Comparison of ENCODE assay signal across 17 cellular contexts in genomic region chr5:109399092-109399759, GRCh38. TPM values are rescaled to one million over a fixed set of nuclear protein-coding genes. Genes with fewer than 3 reads are reported as not detected.
A peak's percentile ranks its signal among the peaks of the same experiment; 100 is the strongest.
DNase-seq lines count a peak whose midpoint lies in the region; ATAC-seq, FAIRE-seq and TF ChIP-seq lines count a peak whose summit lies in the region.
"Had no signal": no experiment of that assay in that cellular context is flagged by ENCODE, and none has a peak within 500 bp of the region (broad histone marks: within the 10 kb centered on the region; RNA-seq: fewer than 3 reads in every experiment).

No MANE protein-coding gene starts in this region.

- peaks cover 80% of the 10 kb centered on the region for H3K4me1 Mint-ChIP-seq in CD4-positive, alpha-beta T cell (ENCODE audit: low read depth)

- no peaks in the 10 kb centered on the region for H3K9me3 Mint-ChIP-seq in CD4-positive, alpha-beta T cell

- H3K18ac ChIP-seq in IMR-90 (ENCODE audit: low read depth, low read length), result no peak overlapping the region
- no peak overlapping the region for H3K18ac ChIP-seq in H1 (ENCODE audit: extremely low read depth, low read length)

- no peaks in the 10 kb centered on the region for H3F3A ChIP-seq in PC-3 (ENCODE audit: low read length, unreplicated experiment)

- no peak for ATAC-seq in CD4-positive, alpha-beta T cell (ENCODE audit: poor library complexity)
- ATAC-seq in IMR-90 (ENCODE audit: low read depth) (no peak), mucosa of descending colon (peak; percentile 34), PC-3 (no peak), GM21723 (IDR thresholded peaks at IDR 0.05; ENCODE audit: unreplicated experiment) (no peak)
- ATAC-seq: esophagus mucosa, Panc1 had no signal

- CTCF ChIA-PET in CD4-positive, alpha-beta T cell (lab: Charles Lee), result interaction anchor here (0.8 kb wide), 1 partner anchor 21 kb away, joined by 3 read pairs; no protein-coding TSS in a partner anchor
- CTCF ChIA-PET in IMR-90 (lab: Yijun Ruan, JAX) (no interaction called here), H1 (lab: Charles Lee; ENCODE audit: partially characterized antibody) (no interaction called here), PC-3 (lab: Charles Lee) (no interaction called here)

- H3K23me2 ChIP-seq in H1 (ENCODE audit: low read depth, low read length), result no peaks in the 10 kb centered on the region

- H2AK5ac ChIP-seq in IMR-90 (ENCODE audit: low read depth, low read length) (no peak overlapping the region), H1 (ENCODE audit: low read depth, low read length) (peak overlapping the region; percentile 53; the same call in 1 of the 2 replicates)

- H2BK15ac ChIP-seq in IMR-90 (ENCODE audit: low read depth, low read length) (no peak overlapping the region), H1 (ENCODE audit: low read length) (no peak overlapping the region)

- H3K4me3 ChIP-seq in IMR-90 (ENCODE audit: insufficient read depth, low read depth, low read length) (no peak overlapping the region), H1 (ENCODE audit: extremely low read depth in 1 of 4, insufficient read depth in 2 of 4, low read depth in 3 of 4, low read length in 4 of 4) (no peak overlapping the region), mucosa of descending colon (no peak overlapping the region), PC-3 (ENCODE audit: low read length) (no peak overlapping the region)

- no peak for TF ChIP-seq POLR2A in IMR-90 (IDR thresholded peaks at IDR 0.05; ENCODE audit: low read depth, low read length)
- no peak for TF ChIP-seq POLR2A in H1 (IDR thresholded peaks at IDR 0.05; ENCODE audit: control extremely low read depth in 1 of 2, low read depth in 2 of 2, low read length in 2 of 2)

- TF ChIP-seq RAD21 in IMR-90 (IDR thresholded peaks at IDR 0.05; ENCODE audit: low read length), result no peak
- no peak for TF ChIP-seq RAD21 in H1 (IDR thresholded peaks at IDR 0.05 in 1 of 2, conservative IDR thresholded peaks at IDR 0.05 in 1 of 2; ENCODE audit: low read depth in 2 of 2, low read length in 2 of 2)

- H3K27me3 Mint-ChIP-seq in CD4-positive, alpha-beta T cell, result no peaks in the 10 kb centered on the region

- H3K36me3 ChIP-seq in IMR-90 (ENCODE audit: control insufficient read depth, insufficient read depth, low read length) (peaks cover 1% of the 10 kb centered on the region), H1 (ENCODE audit: control insufficient read depth in 2 of 4, insufficient read depth in 4 of 4, low read length in 3 of 4) (no peaks in the 10 kb centered on the region), mucosa of descending colon (ENCODE audit: low read depth) (no peaks in the 10 kb centered on the region), PC-3 (ENCODE audit: low read depth, low read length) (no peaks in the 10 kb centered on the region)

- FAIRE-seq in H1 (lab: Jason Lieb, UNC), result no peak
- FAIRE-seq: bronchial epithelial cell, islet of Langerhans had no signal

- no peak overlapping the region for H3K56ac ChIP-seq in IMR-90 (ENCODE audit: extremely low read depth, insufficient read depth, low read length)
- H3K56ac ChIP-seq in H1 (replicated peaks; ENCODE audit: insufficient read length, low read depth, low read length), result no peak overlapping the region

- intact Hi-C loops in CD4-positive, alpha-beta T cell (cut with DNase I, micrococcal nuclease), result no loop called here
- intact Hi-C loops in IMR-90 (cut with micrococcal nuclease) (no loop called here), mucosa of descending colon (cut with DNase I, micrococcal nuclease) (no loop called here), PC-3 (cut with micrococcal nuclease) (no loop called here)

- H3K27ac ChIP-seq in CD4-positive, alpha-beta T cell (ENCODE audit: low read depth, low read length), result no peak overlapping the region
- H3K27ac ChIP-seq in IMR-90 (ENCODE audit: insufficient read depth, low read length), result no peak overlapping the region
- H3K27ac ChIP-seq in H1 (ENCODE audit: low read depth, low read length), result no peak overlapping the region
- no peak overlapping the region for H3K27ac ChIP-seq in PC-3 (ENCODE audit: low read length)

- peaks cover 3 to 93% of the 10 kb centered on the region in 2 experiments; a peak in 3 of 4 replicates for H3K79me2 ChIP-seq in H1 (ENCODE audit: control insufficient read depth in 1 of 2, insufficient read depth in 2 of 2, low read length in 2 of 2)
- H3K79me2 ChIP-seq in PC-3 (ENCODE audit: low read length), result peaks cover 85% of the 10 kb centered on the region

- peak overlapping the region; percentile 65 for H3K27ac Mint-ChIP-seq in CD4-positive, alpha-beta T cell

- peaks cover 7% of the 10 kb centered on the region for H3K9me1 ChIP-seq in IMR-90 (ENCODE audit: insufficient read depth, low read length)

- H4K20me1 ChIP-seq in IMR-90 (ENCODE audit: insufficient read depth, low read length) (peaks cover 80% of the 10 kb centered on the region), H1 (replicated peaks in 1 of 2; ENCODE audit: control insufficient read depth in 1 of 2, insufficient read depth in 2 of 2, low read length in 2 of 2) (peaks cover 7 to 9% of the 10 kb centered on the region in 2 experiments), PC-3 (ENCODE audit: low read length) (peaks cover 16% of the 10 kb centered on the region; the same call in 1 of the 2 replicates)

- H2BK20ac ChIP-seq in IMR-90 (ENCODE audit: low read depth, low read length) (no peak overlapping the region), H1 (ENCODE audit: low read length) (no peak overlapping the region)

- no peak overlapping the region; the same call in 1 of the 2 replicates for H2BK12ac ChIP-seq in H1 (ENCODE audit: low read depth, low read length)

- POLR2A ChIA-PET in CD4-positive, alpha-beta T cell (lab: Charles Lee), result interaction anchor here (1.3 kb wide), 1 partner anchor 10 kb away, joined by 6 read pairs; the partner anchor contains the start of gene PJA2
- POLR2A ChIA-PET in IMR-90 (lab: Charles Lee; ENCODE audit: unreplicated experiment), result no interaction called here
- POLR2A ChIA-PET in H1 (lab: Charles Lee; ENCODE audit: partially characterized antibody), result interaction anchor here (0.7 to 1.1 kb wide), 2 partner anchors 10 to 11 kb away, joined by 3 read pairs; partner anchors contain the start of gene PJA2
- POLR2A ChIA-PET in PC-3 (lab: Charles Lee; ENCODE audit: unreplicated experiment), result no interaction called here

- H3K4me3 Mint-ChIP-seq in CD4-positive, alpha-beta T cell, result peak overlapping the region; percentile 23

- no peak overlapping the region for H3K14ac ChIP-seq in IMR-90 (replicated peaks; ENCODE audit: low read depth, low read length)
- H3K14ac ChIP-seq in H1 (ENCODE audit: insufficient read length), result no peak overlapping the region

- BruUV-seq in IMR-90 (replicated peaks; lab: Mats Ljungman, UMichigan) (no TSS peak), PC-3 (replicated peaks; lab: Mats Ljungman, UMichigan) (no TSS peak)

- H3K9me2 ChIP-seq in PC-3 (replicated peaks; ENCODE audit: low read length), result no peaks in the 10 kb centered on the region

- H2AK9ac ChIP-seq in IMR-90 (replicated peaks; ENCODE audit: low read depth, low read length, poor library complexity), result no peak overlapping the region

- H3K9ac ChIP-seq in IMR-90 (ENCODE audit: low read depth, low read length) (no peak overlapping the region), H1 (replicated peaks in 1 of 4; ENCODE audit: extremely low read depth in 1 of 4, low read depth in 3 of 4, low read length in 3 of 4) (no peak overlapping the region), PC-3 (ENCODE audit: low read length) (no peak overlapping the region)

- no peak overlapping the region for H3K4me2 ChIP-seq in IMR-90 (ENCODE audit: low read depth, low read length)
- no peak overlapping the region; a peak in 1 of 4 replicates for H3K4me2 ChIP-seq in H1 (ENCODE audit: insufficient read depth in 1 of 2, low read depth in 2 of 2, low read length in 2 of 2)
- H3K4me2 ChIP-seq in PC-3 (ENCODE audit: low read length), result no peak overlapping the region

- TF ChIP-seq EP300 in H1 (IDR thresholded peaks at IDR 0.05; ENCODE audit: borderline replicate concordance in 1 of 2, low read depth in 2 of 2, low read length in 2 of 2), result no peak

- WGBS in IMR-90 (ENCODE audit: extremely low coverage in 2 of 2, insufficient read length in 1 of 2), 2 experiments, result 100% methylated on average over 2 of the region's 6 CpGs; no CpG with 5 or more reads in 1 of the 2 experiments
- WGBS in H1 (ENCODE audit: extremely low coverage in 1 of 2, insufficient coverage in 1 of 2, insufficient read length in 1 of 2, insufficient replicate concordance in 2 of 2, low coverage in 1 of 2, low lambda C conversion rate in 2 of 2, missing lambda C conversion rate in 1 of 2), 2 experiments, result 91% methylated on average over 4 of the region's 6 CpGs; no CpG with 5 or more reads in 1 of the 2 experiments

- TF ChIP-seq CTCF in CD4-positive, alpha-beta T cell (IDR thresholded peaks at IDR 0.05), result no peak
- TF ChIP-seq CTCF in IMR-90 (conservative IDR thresholded peaks at IDR 0.05; ENCODE audit: low read depth, low read length), result no peak
- no peak for TF ChIP-seq CTCF in H1 (IDR thresholded peaks at IDR 0.05; ENCODE audit: control extremely low read depth in 1 of 3, insufficient read depth in 1 of 3, low read depth in 1 of 3, low read length in 3 of 3)
- TF ChIP-seq CTCF in mucosa of descending colon (IDR thresholded peaks at IDR 0.05), result no peak
- no peak for TF ChIP-seq CTCF in PC-3 (conservative IDR thresholded peaks at IDR 0.05; ENCODE audit: low read depth, low read length)

- in situ Hi-C loops in IMR-90 (cut with MboI; ENCODE audit: low sequenced_read_pairs), result no loop called here

- no peaks in the 10 kb centered on the region for H3K27me3 ChIP-seq in CD4-positive, alpha-beta T cell (ENCODE audit: control insufficient read depth, insufficient read depth, low read length)
- H3K27me3 ChIP-seq in IMR-90 (ENCODE audit: control insufficient read depth, insufficient read depth, low read length) (no peaks in the 10 kb centered on the region), H1 (replicated peaks in 1 of 4; ENCODE audit: control insufficient read depth in 3 of 4, extremely low read depth in 1 of 4, insufficient read depth in 3 of 4, low read length in 3 of 4) (no peaks in the 10 kb centered on the region), PC-3 (ENCODE audit: low read length) (no peaks in the 10 kb centered on the region)

- dilution Hi-C loops in IMR-90 (cut with HindIII; ENCODE audit: low sequenced_read_pairs, unreplicated experiment), result no loop called here

- H2AFZ ChIP-seq in IMR-90 (replicated peaks; ENCODE audit: low read length, poor library complexity) (no peak overlapping the region), H1 (ENCODE audit: low read length) (no peak overlapping the region), PC-3 (ENCODE audit: low read length) (no peak overlapping the region)

- no peak overlapping the region for H3K4ac ChIP-seq in IMR-90 (ENCODE audit: low read depth, low read length)
- peak overlapping the region; percentile 96 for H3K4ac ChIP-seq in H1 (replicated peaks; ENCODE audit: insufficient read length, low read depth, low read length)

- H4K91ac ChIP-seq in IMR-90 (ENCODE audit: insufficient read depth, low read depth, low read length), result no peak overlapping the region
- H4K91ac ChIP-seq in H1 (replicated peaks; ENCODE audit: insufficient read length, low read length), result no peak overlapping the region

- H3K36me3 Mint-ChIP-seq in CD4-positive, alpha-beta T cell (ENCODE audit: low read depth), result peaks cover 60% of the 10 kb centered on the region

- H3K4me1 ChIP-seq in IMR-90 (ENCODE audit: control insufficient read depth, insufficient read depth, low read length), result no peaks in the 10 kb centered on the region
- H3K4me1 ChIP-seq in H1 (replicated peaks in 1 of 4; ENCODE audit: control insufficient read depth in 3 of 4, insufficient read depth in 4 of 4, low read length in 3 of 4), result peaks cover 0 to 2% (median 0%) of the 10 kb centered on the region in 4 experiments; a peak in 1 of 7 replicates
- H3K4me1 ChIP-seq in mucosa of descending colon (ENCODE audit: low read depth), result peaks cover 24% of the 10 kb centered on the region
- no peaks in the 10 kb centered on the region for H3K4me1 ChIP-seq in PC-3 (ENCODE audit: insufficient read depth, low read length)
- H3K4me1 ChIP-seq: Caco-2 had no signal

- H4K5ac ChIP-seq in IMR-90 (ENCODE audit: low read depth, low read length), result no peak overlapping the region
- H4K5ac ChIP-seq in H1 (ENCODE audit: insufficient read length, low read depth, low read length), result no peak overlapping the region

- H2BK120ac ChIP-seq in IMR-90 (ENCODE audit: low read depth, low read length), result no peak overlapping the region
- no peak overlapping the region for H2BK120ac ChIP-seq in H1 (replicated peaks; ENCODE audit: low read depth, low read length)

- H3K23ac ChIP-seq in IMR-90 (ENCODE audit: low read depth, low read length) (no peak overlapping the region), H1 (ENCODE audit: insufficient read length) (no peak overlapping the region)

- no peak overlapping the region for H4K8ac ChIP-seq in IMR-90 (ENCODE audit: low read depth in 2 of 2, low read length in 2 of 2)
- H4K8ac ChIP-seq in H1 (ENCODE audit: extremely low read depth, insufficient read depth, low read length), result no peak overlapping the region

- no peaks in the 10 kb centered on the region for H3K9me3 ChIP-seq in CD4-positive, alpha-beta T cell (ENCODE audit: control insufficient read depth, low read length)
- no peaks in the 10 kb centered on the region for H3K9me3 ChIP-seq in IMR-90 (ENCODE audit: control insufficient read depth, insufficient read depth, low read length)
- H3K9me3 ChIP-seq in H1 (ENCODE audit: insufficient read depth in 2 of 2, low read depth in 1 of 2, low read length in 1 of 2), result no peaks in the 10 kb centered on the region
- H3K9me3 ChIP-seq in mucosa of descending colon, result peaks cover 2% of the 10 kb centered on the region
- H3K9me3 ChIP-seq in PC-3 (ENCODE audit: low read length), result no peaks in the 10 kb centered on the region
- H3K9me3 ChIP-seq: Caco-2 had no signal

- DNase-seq in CD4-positive, alpha-beta T cell, result no peak
- DNase-seq in IMR-90, result peak; percentile 54
- DNase-seq in H1 (ENCODE audit: low read depth in 1 of 2, low spot score in 2 of 2), result no peak
- no peak for DNase-seq in mucosa of descending colon
- no peak for DNase-seq in DMS153 treated with DMSO at 0.1 percent for 48 hours (lab: John Stamatoyannopoulos, UW; ENCODE audit: unreplicated experiment)
- no peak for DNase-seq in COLO829 (ENCODE audit: low spot score)
- no peak for DNase-seq in PC-3
- DNase-seq: activated CD8-positive, alpha-beta memory T cell treated with anti-CD3 and anti-CD28 coated beads, Interleukin-2, amount 50 U/mL, for 48 hours; Caco-2; NCI-H2171 treated with DMSO at 0.1 percent for 48 hours; stimulated activated CD4-positive, alpha-beta T cell treated with anti-CD3 and anti-CD28 coated beads, Interleukin-15, amount 100 ng/mL, for 24 hours; T-helper 9 cell had no signal

- H3K79me1 ChIP-seq in IMR-90 (ENCODE audit: low read depth in 1 of 2, low read length in 2 of 2) (peaks cover 0 to 37% of the 10 kb centered on the region in 2 experiments; a peak in 3 of 4 replicates), H1 (ENCODE audit: low read depth, low read length) (peaks cover 4% of the 10 kb centered on the region; the same call in 1 of the 2 replicates)

- H2BK5ac ChIP-seq in IMR-90 (ENCODE audit: low read depth, low read length, poor library complexity, severe bottlenecking) (no peak overlapping the region), H1 (ENCODE audit: low read depth, low read length) (no peak overlapping the region)

RNA-seq across cellular contexts. Expression of gene PJA2, which starts 10.5 kb away (rescaled TPM):
- total RNA-seq in CD4-positive, alpha-beta T cell, result 10 to 100 TPM; 88.8 to 92.9 TPM
- total RNA-seq in IMR-90 (2012; rRNA removed) (70.6 and 112 TPM in 2 replicates), mucosa of descending colon (100 to 1,000 TPM in 1 of 3 donors, 10 to 100 TPM in 2; 76.5 to 139 (median 83.7) TPM), PC-3 (2014; rRNA removed) (12.8 and 14.3 TPM in 2 replicates)
- polyA plus RNA-seq in IMR-90 (2012; rRNA removed) (32.8 and 42.3 TPM in 2 replicates), H1 (2011; rRNA removed) (9.5 and 15.3 TPM in 2 replicates)
- polyA plus RNA-seq in IMR-90 (2012; cell fraction: cytosol; rRNA removed), result 7.5 and 9.4 TPM in 2 replicates
- 2.6 and 20.3 TPM in 2 replicates for polyA plus RNA-seq in IMR-90 (2012; cell fraction: nucleus; rRNA removed; ENCODE audit: low replicate concordance)
- 46.4 and 47.7 TPM in 2 replicates for total RNA-seq in H1 (2021; fragmentation: NEBNext Ultra II Directional; extraction: Animal tissue kit (Norgen Biotek cat#: 25700))
- polyA plus RNA-seq in H1 (2011; cell fraction: cytosol; rRNA removed), result 23.3 TPM
- polyA plus RNA-seq in H1 (2011; cell fraction: nucleus; rRNA removed), result 8.0 TPM
- polyA plus RNA-seq in H1 (2012, experiment 1 of 2), result 15.0 to 29.0 TPM (median 19.2 TPM) in 4 replicates
- 1.9 TPM for polyA plus RNA-seq in H1 (2012, experiment 2 of 2)
- polyA plus RNA-seq in H1 (2013, experiment 1 of 2), result 24.5 TPM
- 25.6 TPM for polyA plus RNA-seq in H1 (2013, experiment 2 of 2)
- 45.2 and 57.2 TPM in 2 replicates for polyA minus RNA-seq in H1 (2011; rRNA and poly(A)+ RNA removed)
- polyA minus RNA-seq in H1 (2011; cell fraction: cytosol; rRNA and poly(A)+ RNA removed), result 24.1 TPM
- polyA minus RNA-seq in H1 (2011; cell fraction: nucleus; rRNA and poly(A)+ RNA removed), result 35.2 TPM

Comparison
In these comparisons a context has a peak if more than half of its experiments do, and no peak if none do; other contexts are left out.
1. POLR2A ChIA-PET loops: an anchor here in CD4-positive, alpha-beta T cell (1.3 kb wide) and H1 (0.7 to 1.1 kb wide); none called in IMR-90 and PC-3.